18 cellular contexts compared by ENCODE assay signal in genomic region chr11:3644817-3645235, GRCh38. TPM values are rescaled to one million over a fixed set of nuclear protein-coding genes. Genes with fewer than 3 reads are reported as not detected.
DNase-seq lines count a peak whose midpoint lies in the region; ATAC-seq and TF ChIP-seq lines count a peak whose summit lies in the region.
"Had no signal": no experiment of that assay in that cellular context is flagged by ENCODE, and none has a peak within 500 bp of the region (broad histone marks: within the 10 kb centered on the region; RNA-seq: fewer than 3 reads in every experiment).

ART1 (plus strand) TSS chr11:3645128; CDS start chr11:3659214, 14,086 bp downstream.

- POLR2A ChIA-PET in activated CD4-positive, alpha-beta T cell treated with anti-CD3 and anti-CD28 coated beads, Interleukin-2, amount 10 ng/mL, durations not matched to agents 7 days and 5 days (lab: Charles Lee), result no interaction called here
- POLR2A ChIA-PET in T-cell (lab: Charles Lee), result no interaction called here

- no peak for ATAC-seq in T-cell (replicated peaks in 1 of 4)
- no peak for ATAC-seq in GM21529 (IDR thresholded peaks at IDR 0.05; ENCODE audit: unreplicated experiment)

- no peak within 1 kb of the TSS for H2AFZ ChIP-seq in hepatocyte

- H3K79me2 ChIP-seq in hepatocyte, result no peaks in the 10 kb centered on the region

- H3K27me3 ChIP-seq in skeletal muscle tissue (ENCODE audit: control insufficient read depth in 3 of 3, insufficient read depth in 3 of 3, low read length in 3 of 3) (no peaks in the 10 kb centered on the region), hepatocyte (no peaks in the 10 kb centered on the region)
- H3K27me3 ChIP-seq: ovary, suprapubic skin had no signal

- peaks cover 8% of the 10 kb centered on the region for H3K4me1 Mint-ChIP-seq in activated CD4-positive, alpha-beta T cell treated with anti-CD3 and anti-CD28 coated beads, Interleukin-2, amount 10 ng/mL, durations not matched to agents 7 days and 5 days
- H3K4me1 Mint-ChIP-seq in T-cell, result peaks cover 9 to 12% (median 10%) of the 10 kb centered on the region in 3 donors

- no peaks in the 10 kb centered on the region for H3K9me2 ChIP-seq in hepatocyte (replicated peaks; ENCODE audit: insufficient read depth)

- H3K9ac ChIP-seq in skeletal muscle tissue (ENCODE audit: low read depth in 1 of 3, low read length in 3 of 3), result peak within 1 kb of the TSS; percentile 87 to 90 (median 88)

- H3K36me3 ChIP-seq in skeletal muscle tissue (ENCODE audit: control insufficient read depth in 3 of 3, insufficient read depth in 3 of 3, low read length in 3 of 3) (no peaks in the 10 kb centered on the region), hepatocyte (replicated peaks; ENCODE audit: insufficient read depth, low read depth) (no peaks in the 10 kb centered on the region)
- H3K36me3 ChIP-seq: ovary, suprapubic skin had no signal

- WGBS in hepatocyte (ENCODE audit: low lambda C conversion rate, missing lambda C conversion rate), result 94% methylated on average over 4 of the region's 4 CpGs

- H3K27me3 Mint-ChIP-seq in activated CD4-positive, alpha-beta T cell treated with anti-CD3 and anti-CD28 coated beads, Interleukin-2, amount 10 ng/mL, durations not matched to agents 7 days and 5 days, result peaks cover 30% of the 10 kb centered on the region
- H3K27me3 Mint-ChIP-seq in T-cell, result peaks cover 44 to 50% of the 10 kb centered on the region in 2 donors

- H3K27ac ChIP-seq in skeletal muscle tissue (ENCODE audit: low read depth, low read length), result peak within 1 kb of the TSS; percentile 99
- H3K27ac ChIP-seq in hepatocyte, result no peak within 1 kb of the TSS
- H3K27ac ChIP-seq: ovary, suprapubic skin had no signal

- no peak within 1 kb of the TSS for H3K4me3 ChIP-seq in fibroblast of the aortic adventitia (ENCODE audit: low read depth, low read length)
- H3K4me3 ChIP-seq in skeletal muscle tissue (ENCODE audit: low read length in 3 of 3), result peak within 1 kb of the TSS; percentile 80 to 91 (median 83)
- no peak within 1 kb of the TSS for H3K4me3 ChIP-seq in hepatocyte
- H3K4me3 ChIP-seq: ovary, suprapubic skin had no signal

- CTCF ChIA-PET in activated CD4-positive, alpha-beta T cell treated with anti-CD3 and anti-CD28 coated beads, Interleukin-2, amount 10 ng/mL, durations not matched to agents 7 days and 5 days (lab: Charles Lee), result no interaction called here
- CTCF ChIA-PET in T-cell (lab: Charles Lee), result no interaction called here

- H3K9me3 ChIP-seq in skeletal muscle tissue (ENCODE audit: control insufficient read depth in 3 of 3, low read length in 3 of 3), result no peaks in the 10 kb centered on the region
- no peaks in the 10 kb centered on the region for H3K9me3 ChIP-seq in hepatocyte (ENCODE audit: low read depth)
- H3K9me3 ChIP-seq: ovary, suprapubic skin had no signal

- H4K20me1 ChIP-seq in hepatocyte (ENCODE audit: insufficient read depth, poor library complexity, severe bottlenecking), result no peaks in the 10 kb centered on the region

- H3K36me3 Mint-ChIP-seq in activated CD4-positive, alpha-beta T cell treated with anti-CD3 and anti-CD28 coated beads, Interleukin-2, amount 10 ng/mL, durations not matched to agents 7 days and 5 days (ENCODE audit: low read depth), result no peaks in the 10 kb centered on the region
- no peaks in the 10 kb centered on the region for H3K36me3 Mint-ChIP-seq in T-cell

- H3K27ac Mint-ChIP-seq in activated CD4-positive, alpha-beta T cell treated with anti-CD3 and anti-CD28 coated beads, Interleukin-2, amount 10 ng/mL, durations not matched to agents 7 days and 5 days, result no peak within 1 kb of the TSS
- no peak within 1 kb of the TSS for H3K27ac Mint-ChIP-seq in T-cell

- H3K4me1 ChIP-seq in skeletal muscle tissue (ENCODE audit: control insufficient read depth in 3 of 3, insufficient read depth in 3 of 3, low read length in 3 of 3) (peaks cover 26 to 34% (median 27%) of the 10 kb centered on the region in 3 donors), hepatocyte (ENCODE audit: insufficient read depth) (peaks cover 12% of the 10 kb centered on the region)

- no peak within 1 kb of the TSS for H3K4me3 Mint-ChIP-seq in activated CD4-positive, alpha-beta T cell treated with anti-CD3 and anti-CD28 coated beads, Interleukin-2, amount 10 ng/mL, durations not matched to agents 7 days and 5 days
- peak within 1 kb of the TSS in 1 of 3 donors; percentile 41 for H3K4me3 Mint-ChIP-seq in T-cell

- peak; percentile 10 for DNase-seq in activated CD4-positive, alpha-beta T cell treated with anti-CD3 and anti-CD28 coated beads for 48 hours
- no peak for DNase-seq in activated CD4-positive, alpha-beta T cell treated with anti-CD3 and anti-CD28 coated beads, Interleukin-2, amount 10 ng/mL, durations not matched to agents 7 days and 5 days
- DNase-seq in OCI-M1 (lab: John Stamatoyannopoulos, UW), result peak; percentile 48
- no peak for DNase-seq in fibroblast of the aortic adventitia (ENCODE audit: low read depth)
- no peak for DNase-seq in T-cell
- DNase-seq in hepatocyte (ENCODE audit: low spot score), result no peak
- DNase-seq: activated CD8-positive, alpha-beta memory T cell treated with anti-CD3 and anti-CD28 coated beads for 24 hours; activated gamma-delta T cell treated with Interleukin-2 at 50 U/mL for 16 hours; effector CD8-positive, alpha-beta T cell; foreskin fibroblast; H9; NCI-H1105 treated with DMSO at 0.1 percent for 48 hours; ovary had no signal

- H3K4me2 ChIP-seq in hepatocyte, result no peak within 1 kb of the TSS

- no peaks in the 10 kb centered on the region for H3K9me3 Mint-ChIP-seq in activated CD4-positive, alpha-beta T cell treated with anti-CD3 and anti-CD28 coated beads, Interleukin-2, amount 10 ng/mL, durations not matched to agents 7 days and 5 days
- no peaks in the 10 kb centered on the region for H3K9me3 Mint-ChIP-seq in T-cell

- TF ChIP-seq CTCF in fibroblast of the aortic adventitia (IDR thresholded peaks at IDR 0.05; ENCODE audit: insufficient read depth, low read length), result peak; percentile 11
- TF ChIP-seq CTCF in hepatocyte (IDR thresholded peaks at IDR 0.05; ENCODE audit: poor library complexity), result no peak

RNA-seq across cellular contexts. Expression of gene ART1, which starts in this region (rescaled TPM):
- total RNA-seq in activated CD4-positive, alpha-beta T cell treated with anti-CD3 and anti-CD28 coated beads, Interleukin-2, amount 10 ng/mL, durations not matched to agents 7 days and 5 days, result not detected
- not detected in 2 replicates for total RNA-seq in fibroblast of the aortic adventitia (ENCODE audit: low replicate concordance)
- 2.1 TPM for total RNA-seq in skeletal muscle tissue
- not detected for total RNA-seq in T-cell
- total RNA-seq in hepatocyte, result not detected in 2 replicates
- not detected in 2 replicates for polyA plus RNA-seq in hepatocyte
- total RNA-seq: H9, NCI-H460, suprapubic skin had no signal
- polyA plus RNA-seq: AG04450, ovary had no signal

Comparison
In these comparisons a context has a peak if more than half of its experiments do, and no peak if none do; other contexts are left out.
1. DNase-seq: peak in activated CD4-positive, alpha-beta T cell treated with anti-CD3 and anti-CD28 coated beads for 48 hours (single experiment) and OCI-M1 (single experiment); none in activated CD4-positive, alpha-beta T cell treated with anti-CD3 and anti-CD28 coated beads, Interleukin-2, amount 10 ng/mL, durations not matched to agents 7 days and 5 days (single experiment), fibroblast of the aortic adventitia (single experiment), T-cell (0 of 34) and hepatocyte (single experiment).
2. H3K4me3 ChIP-seq: peak in skeletal muscle tissue (3 of 3); none in fibroblast of the aortic adventitia (single experiment) and hepatocyte (single experiment).